Comparison of ENCODE assay signal across 1 cellular context in the genomic region with DNA sequence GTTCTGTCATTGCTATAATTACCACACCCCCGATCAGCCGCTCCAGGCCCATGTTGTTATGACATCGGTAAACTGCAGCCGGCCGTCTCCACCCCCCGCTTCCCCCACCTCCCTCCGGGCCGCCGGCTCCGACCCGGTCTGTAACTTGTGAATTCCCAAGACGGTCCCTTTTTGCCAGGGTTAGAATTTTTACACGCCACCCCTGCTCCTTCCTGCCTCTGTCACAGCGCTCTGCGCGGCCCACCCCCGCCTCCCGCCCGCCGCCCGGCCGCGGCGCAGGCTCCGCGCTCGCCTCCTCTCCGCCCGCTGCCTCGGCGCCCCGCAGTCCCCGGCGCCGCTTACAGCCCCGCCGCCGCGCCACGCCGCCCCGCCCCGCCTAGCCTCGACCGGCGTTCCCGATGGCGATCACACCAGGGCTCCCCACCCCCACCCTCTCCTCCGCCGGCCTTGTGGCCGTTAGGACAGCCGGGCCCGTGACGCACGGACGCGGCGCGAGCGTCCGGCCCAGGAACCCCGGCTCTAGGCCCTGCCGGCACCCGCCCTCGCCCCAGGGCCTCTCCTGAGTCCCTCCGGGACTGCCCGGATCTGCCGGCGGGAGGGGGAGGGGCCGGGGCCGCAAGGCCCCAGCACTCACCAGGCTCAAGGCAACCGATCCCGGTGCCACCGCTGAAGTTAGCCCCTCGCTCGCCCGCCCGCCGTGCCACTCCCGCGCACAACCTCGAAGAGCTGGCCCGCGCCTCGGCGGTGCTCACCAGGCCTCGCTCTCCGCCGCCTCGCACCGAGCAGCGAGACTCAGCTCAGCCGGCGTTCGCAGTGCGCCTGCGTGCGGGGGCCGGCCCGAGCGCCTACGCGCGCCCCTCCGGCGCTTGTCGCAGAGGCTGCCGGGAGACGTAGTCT.
TF ChIP-seq lines count a peak whose summit lies in the region.

Gene KPNA1 (minus strand): TSS at position 817 of the 897 bp plus-strand sequence. CDS start 18,374 bp downstream, outside the sequence.

TF ChIP-seq in HepG2, 621 proteins besides CTCF, POLR2A, EP300 and RAD21 (continued from another document and continues in another):
- TF ChIP-seq KDM5A (IDR thresholded peaks at IDR 0.05; ENCODE audit: borderline replicate concordance, low read length) (peak; percentile 67; the same call in 1 of the 2 replicates), ZNF766 (CRISPR knock-in tag; IDR thresholded peaks at IDR 0.05; ENCODE audit: borderline replicate concordance) (peak; percentile 66; the same call in 1 of the 2 replicates), ZNF550 (CRISPR knock-in tag; IDR thresholded peaks at IDR 0.05; ENCODE audit: borderline replicate concordance) (no peak), ARID3A (IDR thresholded peaks at IDR 0.05; ENCODE audit: low read depth, low read length) (no peak), CREB3 (CRISPR knock-in tag; IDR thresholded peaks at IDR 0.05) (no peak; the same call in 1 of the 2 replicates), POGZ (CRISPR knock-in tag; IDR thresholded peaks at IDR 0.05) (0 out of 2 replicates have a peak, but pooled peaks have one; percentile 36), TFDP1 (CRISPR knock-in tag; IDR thresholded peaks at IDR 0.05; ENCODE audit: borderline replicate concordance) (peak; percentile 54; the same call in 1 of the 2 replicates), PRDM10 (CRISPR knock-in tag; IDR thresholded peaks at IDR 0.05; ENCODE audit: low read depth) (no peak), ZBTB8A (CRISPR knock-in tag; IDR thresholded peaks at IDR 0.05; ENCODE audit: borderline replicate concordance, low read depth) (no peak), MBNL3 (CRISPR knock-in tag; conservative IDR thresholded peaks at IDR 0.05) (no peak), GMEB1 (CRISPR knock-in tag; IDR thresholded peaks at IDR 0.05; ENCODE audit: borderline replicate concordance) (peak; percentile 97), KLF12 (CRISPR knock-in tag; IDR thresholded peaks at IDR 0.05; ENCODE audit: borderline replicate concordance) (peak; percentile 50; the same call in 1 of the 2 replicates), REST (IDR thresholded peaks at IDR 0.05; ENCODE audit: borderline replicate concordance in 1 of 2, low read depth in 1 of 2, low read length in 2 of 2) (no peak), E2F2 (CRISPR knock-in tag; IDR thresholded peaks at IDR 0.05; ENCODE audit: borderline replicate concordance) (peak; percentile 79; the same call in 1 of the 2 replicates), PHF5A (CRISPR knock-in tag; IDR thresholded peaks at IDR 0.05; ENCODE audit: low read depth, unreplicated experiment) (no peak), CERS6 (CRISPR knock-in tag; IDR thresholded peaks at IDR 0.05) (no peak), BORCS8-MEF2B (CRISPR knock-in tag; IDR thresholded peaks at IDR 0.05) (peak; percentile 69; the same call in 1 of the 2 replicates), RXRB (CRISPR knock-in tag; IDR thresholded peaks at IDR 0.05; ENCODE audit: borderline replicate concordance) (peak; percentile 33; the same call in 1 of the 2 replicates), SALL1 (CRISPR knock-in tag; IDR thresholded peaks at IDR 0.05) (peak; percentile 80), YY1 (IDR thresholded peaks at IDR 0.05; ENCODE audit: insufficient read depth, insufficient replicate concordance, low read depth, low read length) (no peak), FOXC1 (CRISPR knock-in tag; IDR thresholded peaks at IDR 0.05; ENCODE audit: borderline replicate concordance) (peak; percentile 94), FOXK2 (IDR thresholded peaks at IDR 0.05) (no peak), MAZ (IDR thresholded peaks at IDR 0.05; ENCODE audit: borderline replicate concordance, low read depth, low read length) (peak; percentile 70; the same call in 1 of the 2 replicates), MAZ (CRISPR knock-in tag; IDR thresholded peaks at IDR 0.05; ENCODE audit: low read depth) (peak; percentile 81; the same call in 1 of the 2 replicates)
- TF ChIP-seq, protein P1, sequence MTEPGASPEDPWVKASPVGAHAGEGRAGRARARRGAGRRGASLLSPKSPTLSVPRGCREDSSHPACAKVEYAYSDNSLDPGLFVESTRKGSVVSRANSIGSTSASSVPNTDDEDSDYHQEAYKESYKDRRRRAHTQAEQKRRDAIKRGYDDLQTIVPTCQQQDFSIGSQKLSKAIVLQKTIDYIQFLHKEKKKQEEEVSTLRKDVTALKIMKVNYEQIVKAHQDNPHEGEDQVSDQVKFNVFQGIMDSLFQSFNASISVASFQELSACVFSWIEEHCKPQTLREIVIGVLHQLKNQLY (CRISPR knock-in tag; IDR thresholded peaks at IDR 0.05) = no peak
- TF ChIP-seq, protein P2, sequence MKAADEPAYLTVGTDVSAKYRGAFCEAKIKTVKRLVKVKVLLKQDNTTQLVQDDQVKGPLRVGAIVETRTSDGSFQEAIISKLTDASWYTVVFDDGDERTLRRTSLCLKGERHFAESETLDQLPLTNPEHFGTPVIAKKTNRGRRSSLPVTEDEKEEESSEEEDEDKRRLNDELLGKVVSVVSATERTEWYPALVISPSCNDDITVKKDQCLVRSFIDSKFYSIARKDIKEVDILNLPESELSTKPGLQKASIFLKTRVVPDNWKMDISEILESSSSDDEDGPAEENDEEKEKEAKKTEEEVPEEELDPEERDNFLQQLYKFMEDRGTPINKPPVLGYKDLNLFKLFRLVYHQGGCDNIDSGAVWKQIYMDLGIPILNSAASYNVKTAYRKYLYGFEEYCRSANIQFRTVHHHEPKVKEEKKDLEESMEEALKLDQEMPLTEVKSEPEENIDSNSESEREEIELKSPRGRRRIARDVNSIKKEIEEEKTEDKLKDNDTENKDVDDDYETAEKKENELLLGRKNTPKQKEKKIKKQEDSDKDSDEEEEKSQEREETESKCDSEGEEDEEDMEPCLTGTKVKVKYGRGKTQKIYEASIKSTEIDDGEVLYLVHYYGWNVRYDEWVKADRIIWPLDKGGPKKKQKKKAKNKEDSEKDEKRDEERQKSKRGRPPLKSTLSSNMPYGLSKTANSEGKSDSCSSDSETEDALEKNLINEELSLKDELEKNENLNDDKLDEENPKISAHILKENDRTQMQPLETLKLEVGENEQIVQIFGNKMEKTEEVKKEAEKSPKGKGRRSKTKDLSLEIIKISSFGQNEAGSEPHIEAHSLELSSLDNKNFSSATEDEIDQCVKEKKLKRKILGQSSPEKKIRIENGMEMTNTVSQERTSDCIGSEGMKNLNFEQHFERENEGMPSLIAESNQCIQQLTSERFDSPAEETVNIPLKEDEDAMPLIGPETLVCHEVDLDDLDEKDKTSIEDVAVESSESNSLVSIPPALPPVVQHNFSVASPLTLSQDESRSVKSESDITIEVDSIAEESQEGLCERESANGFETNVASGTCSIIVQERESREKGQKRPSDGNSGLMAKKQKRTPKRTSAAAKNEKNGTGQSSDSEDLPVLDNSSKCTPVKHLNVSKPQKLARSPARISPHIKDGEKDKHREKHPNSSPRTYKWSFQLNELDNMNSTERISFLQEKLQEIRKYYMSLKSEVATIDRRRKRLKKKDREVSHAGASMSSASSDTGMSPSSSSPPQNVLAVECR (CRISPR knock-in tag; IDR thresholded peaks at IDR 0.05; ENCODE audit: borderline replicate concordance) = peak; percentile 94
